8 cellular contexts compared by ENCODE assay signal in the genomic region with DNA sequence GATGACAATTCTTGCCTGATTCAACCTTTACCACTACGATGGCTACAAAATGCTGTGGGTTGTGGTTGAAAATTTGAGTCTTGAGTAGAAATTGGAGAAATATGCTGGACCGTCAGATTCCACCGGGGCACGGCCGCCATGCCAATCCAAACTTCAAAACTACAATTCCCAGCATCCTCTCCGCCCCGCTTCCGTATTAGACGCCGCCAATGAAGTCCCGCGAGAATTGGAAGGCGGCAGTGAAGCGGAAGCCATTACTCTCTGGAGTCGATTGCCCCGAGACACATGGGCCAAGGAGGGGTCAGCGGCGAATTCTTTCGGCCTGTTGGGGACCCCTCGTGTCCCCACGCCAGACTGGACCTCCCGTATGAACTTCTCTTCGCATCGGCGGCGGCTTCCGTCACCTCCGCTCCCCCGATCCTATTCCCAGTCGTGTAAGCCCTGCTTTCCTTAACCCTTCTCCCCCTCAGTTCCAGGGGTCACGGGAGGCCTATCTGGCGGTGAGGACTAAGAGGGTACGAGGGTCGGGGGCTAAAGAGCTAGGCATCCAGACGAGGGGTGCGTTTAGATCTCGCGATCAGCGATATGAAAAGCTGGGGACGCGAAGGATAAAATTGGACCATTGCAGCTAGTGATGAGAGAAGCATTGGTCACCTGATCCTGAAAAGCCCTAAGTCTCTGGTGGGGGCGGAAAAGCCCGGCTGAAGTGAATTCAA. TPM values are rescaled to one million over a fixed set of nuclear protein-coding genes. Genes with fewer than 3 reads are reported as not detected.
DNase-seq lines count a peak whose midpoint lies in the region; TF ChIP-seq lines count a peak whose summit lies in the region.

A gene (plus strand): TSS at position 239 of the 716 bp plus-strand sequence. CDS start 15,620 bp downstream, outside the sequence.

- POLR2A ChIA-PET in HEK293T (lab: Yijun Ruan, JAX) = no interaction called here

- CTCF ChIA-PET in HEK293T (lab: Yijun Ruan, JAX) = no interaction called here

- DNase-seq in GDM1 (lab: John Stamatoyannopoulos, UW) (peak; percentile 81), HEK293T (ENCODE audit: extremely low spot score) (peak; percentile 86), NAMALWA (ENCODE audit: low spot score) (peak; percentile 97), SK-N-DZ (ENCODE audit: low spot score) (peak; percentile 93), germinal center (ENCODE audit: low spot score) (peak; percentile 87), non-pigmented ciliary epithelial cell (ENCODE audit: low read depth) (peak; percentile 62), superior temporal gyrus (ENCODE audit: extremely low spot score) (peak; percentile 99)
- peak; percentile 89 for DNase-seq in activated naive CD4-positive, alpha-beta T cell treated with anti-CD3 and anti-CD28 coated beads, Interleukin-2, amount 50 U/mL, for 16 hours

TF ChIP-seq in HEK293T, 16 proteins besides CTCF, POLR2A, EP300 and RAD21:
- TF ChIP-seq, protein P1, sequence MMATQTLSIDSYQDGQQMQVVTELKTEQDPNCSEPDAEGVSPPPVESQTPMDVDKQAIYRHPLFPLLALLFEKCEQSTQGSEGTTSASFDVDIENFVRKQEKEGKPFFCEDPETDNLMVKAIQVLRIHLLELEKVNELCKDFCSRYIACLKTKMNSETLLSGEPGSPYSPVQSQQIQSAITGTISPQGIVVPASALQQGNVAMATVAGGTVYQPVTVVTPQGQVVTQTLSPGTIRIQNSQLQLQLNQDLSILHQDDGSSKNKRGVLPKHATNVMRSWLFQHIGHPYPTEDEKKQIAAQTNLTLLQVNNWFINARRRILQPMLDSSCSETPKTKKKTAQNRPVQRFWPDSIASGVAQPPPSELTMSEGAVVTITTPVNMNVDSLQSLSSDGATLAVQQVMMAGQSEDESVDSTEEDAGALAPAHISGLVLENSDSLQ (IDR thresholded peaks at IDR 0.05) = peak; percentile 49; the same call in 1 of the 2 replicates
- TF ChIP-seq FOXK2 (IDR thresholded peaks at IDR 0.05) (no peak), L3MBTL2 (conservative IDR thresholded peaks at IDR 0.05) (peak; percentile 85), ELF4 (IDR thresholded peaks at IDR 0.05) (peak; percentile 96), ARNT (IDR thresholded peaks at IDR 0.05) (no peak)

RNA-seq across cellular contexts. Expression of the gene that starts here (rescaled TPM):
- 17.2 and 18.4 TPM in 2 replicates for polyA plus RNA-seq in SK-N-DZ (2014; cell fraction: cytosol; rRNA removed)
- polyA plus RNA-seq in SK-N-DZ (2014; cell fraction: nucleus; rRNA removed) = 13.3 and 34.3 TPM in 2 replicates

Comparison
In these comparisons a context has a peak if more than half of its experiments do, and no peak if none do; other contexts are left out.
1. Peak in every context shown above with its lines: DNase-seq.